ENCODE assay signal across 8 cellular contexts in the genomic region with DNA sequence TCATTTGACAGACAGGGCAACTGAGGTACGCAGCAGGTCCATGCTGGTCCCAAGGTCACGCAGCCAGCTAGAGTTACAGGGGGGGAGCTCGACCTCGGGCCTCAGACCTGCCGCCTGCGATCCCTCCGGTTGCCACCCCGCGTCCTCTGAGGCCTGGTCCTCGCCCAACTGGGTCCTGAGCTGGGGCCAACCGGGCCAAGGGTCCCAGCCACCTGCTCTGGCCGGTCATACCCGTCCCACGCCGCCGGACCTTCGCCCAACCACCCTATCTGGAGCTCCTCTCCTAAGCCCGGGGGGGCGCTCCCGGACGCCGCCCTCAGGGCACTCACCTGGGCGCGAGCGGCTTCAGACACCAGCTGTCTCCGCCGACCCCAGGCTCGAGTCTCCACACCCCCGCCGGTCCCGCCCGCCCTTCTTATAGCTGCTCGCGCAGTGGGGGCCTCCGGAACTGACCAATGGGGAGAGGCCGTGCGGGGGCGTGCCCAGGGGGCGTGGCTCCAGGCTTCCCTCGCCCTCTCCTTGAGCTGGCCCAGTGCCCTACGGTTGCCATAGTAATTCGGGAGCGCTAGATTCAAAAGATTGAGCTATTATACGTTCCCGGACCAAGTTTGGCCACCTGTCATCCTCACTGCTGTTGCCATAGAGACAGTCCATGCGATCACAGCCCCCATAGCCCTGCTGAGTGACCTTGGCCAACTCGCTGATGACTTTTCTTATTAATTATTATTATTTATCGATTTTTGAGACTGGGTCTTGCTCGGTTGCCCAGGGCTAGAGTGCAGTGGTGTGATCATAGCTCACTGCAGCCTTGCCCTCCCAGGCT. TPM values are rescaled to one million over a fixed set of nuclear protein-coding genes. Genes with fewer than 3 reads are reported as not detected.
DNase-seq lines count a peak whose midpoint lies in the region; ATAC-seq, FAIRE-seq and TF ChIP-seq lines count a peak whose summit lies in the region.

TSS of gene PLIN5 (minus strand) at position 389 of the 823 bp plus-strand sequence. CDS start 1,150 bp downstream, outside the sequence.

- peaks cover 4 to 7% (median 5%) of the 10 kb centered on the region in 3 donors for H3K4me1 Mint-ChIP-seq in CD8-positive, alpha-beta memory T cell
- no peaks in the 10 kb centered on the region for H3K4me1 Mint-ChIP-seq in astrocyte (ENCODE audit: low read depth, unreplicated experiment)

- H3K4me3 ChIP-seq in CD8-positive, alpha-beta memory T cell (ENCODE audit: low read length), result no peak within 1 kb of the TSS
- no peak within 1 kb of the TSS for H3K4me3 ChIP-seq in astrocyte (ENCODE audit: insufficient read depth, low read depth, low read length)
- no peak within 1 kb of the TSS for H3K4me3 ChIP-seq in hepatocyte

- POLR2A ChIA-PET in CD8-positive, alpha-beta memory T cell (lab: Charles Lee), result no interaction called here

- ATAC-seq in GM19397 (IDR thresholded peaks at IDR 0.05; ENCODE audit: unreplicated experiment), result no peak
- ATAC-seq in HG02798 (IDR thresholded peaks at IDR 0.05; ENCODE audit: poor library complexity, unreplicated experiment), result no peak

- H3K27me3 ChIP-seq in CD8-positive, alpha-beta memory T cell (ENCODE audit: insufficient read depth, low read length, poor library complexity, severe bottlenecking), result no peaks in the 10 kb centered on the region
- H3K27me3 ChIP-seq in astrocyte (ENCODE audit: insufficient read depth, low read length), result peaks cover 13% of the 10 kb centered on the region
- H3K27me3 ChIP-seq in hepatocyte, result no peaks in the 10 kb centered on the region

- H3K36me3 ChIP-seq in CD8-positive, alpha-beta memory T cell (ENCODE audit: insufficient read depth, low read length), result no peaks in the 10 kb centered on the region
- no peaks in the 10 kb centered on the region for H3K36me3 ChIP-seq in astrocyte (ENCODE audit: insufficient read depth, low read length)
- no peaks in the 10 kb centered on the region for H3K36me3 ChIP-seq in hepatocyte (replicated peaks; ENCODE audit: insufficient read depth, low read depth)

- no peak for TF ChIP-seq CTCF in astrocyte (IDR thresholded peaks at IDR 0.05; ENCODE audit: insufficient read depth, low read depth, low read length)
- TF ChIP-seq CTCF in hepatocyte (IDR thresholded peaks at IDR 0.05; ENCODE audit: poor library complexity), result no peak

- no peak within 1 kb of the TSS for H3K27ac Mint-ChIP-seq in CD8-positive, alpha-beta memory T cell
- H3K27ac Mint-ChIP-seq in astrocyte (ENCODE audit: unreplicated experiment), result no peak within 1 kb of the TSS

- no peak within 1 kb of the TSS for H2AFZ ChIP-seq in astrocyte (ENCODE audit: low read depth, low read length)
- H2AFZ ChIP-seq in hepatocyte, result no peak within 1 kb of the TSS

- peaks cover 5 to 26% of the 10 kb centered on the region in 2 donors for H3K27me3 Mint-ChIP-seq in CD8-positive, alpha-beta memory T cell
- peaks cover 49% of the 10 kb centered on the region for H3K27me3 Mint-ChIP-seq in astrocyte (ENCODE audit: low read depth, unreplicated experiment)

- FAIRE-seq in astrocyte (lab: Jason Lieb, UNC), result no peak

- 19% methylated on average over 29 of the region's 49 CpGs for WGBS in hepatocyte (ENCODE audit: low lambda C conversion rate, missing lambda C conversion rate)

- no peaks in the 10 kb centered on the region for H4K20me1 ChIP-seq in astrocyte (ENCODE audit: insufficient read depth, low read length)
- H4K20me1 ChIP-seq in hepatocyte (ENCODE audit: insufficient read depth, poor library complexity, severe bottlenecking), result no peaks in the 10 kb centered on the region

- no peak within 1 kb of the TSS for H3K9ac ChIP-seq in astrocyte (ENCODE audit: low read length)

- H3K9me3 Mint-ChIP-seq in CD8-positive, alpha-beta memory T cell, result peaks cover 0 to under 1% (median 0%) of the 10 kb centered on the region in 5 donors
- H3K9me3 Mint-ChIP-seq in astrocyte (ENCODE audit: unreplicated experiment), result no peaks in the 10 kb centered on the region

- H3K9me2 ChIP-seq in hepatocyte (replicated peaks; ENCODE audit: insufficient read depth), result no peaks in the 10 kb centered on the region

- peak in 4 of 5 donors; percentile 27 to 59 (median 47) for DNase-seq in CD8-positive, alpha-beta memory T cell
- DNase-seq in M059J (ENCODE audit: low read depth), result peak; percentile 71
- DNase-seq in SHP77 (lab: John Stamatoyannopoulos, UW), result peak; percentile 71 to 76
- peak; percentile 6 for DNase-seq in astrocyte (ENCODE audit: low read depth)
- DNase-seq in hepatocyte (ENCODE audit: low spot score), result peak; percentile 85
- DNase-seq in retina, result peak; percentile 88

- H3K36me3 Mint-ChIP-seq in CD8-positive, alpha-beta memory T cell, result no peaks in the 10 kb centered on the region
- no peaks in the 10 kb centered on the region for H3K36me3 Mint-ChIP-seq in astrocyte (ENCODE audit: low read depth, unreplicated experiment)

- H3K79me2 ChIP-seq in astrocyte (ENCODE audit: insufficient read depth, low read length) (no peaks in the 10 kb centered on the region), hepatocyte (no peaks in the 10 kb centered on the region)

- H3K4me2 ChIP-seq in astrocyte (ENCODE audit: low read length) (peak within 1 kb of the TSS; percentile 60), hepatocyte (peak within 1 kb of the TSS; percentile 76)

- peak within 1 kb of the TSS in 5 of 7 donors; percentile 15 to 61 (median 34) for H3K4me3 Mint-ChIP-seq in CD8-positive, alpha-beta memory T cell
- H3K4me3 Mint-ChIP-seq in astrocyte (ENCODE audit: unreplicated experiment), result no peak within 1 kb of the TSS

- no peak within 1 kb of the TSS for H3K27ac ChIP-seq in CD8-positive, alpha-beta memory T cell (ENCODE audit: low read depth, low read length)
- no peak within 1 kb of the TSS for H3K27ac ChIP-seq in astrocyte (ENCODE audit: low read depth, low read length)
- H3K27ac ChIP-seq in hepatocyte, result no peak within 1 kb of the TSS

- H3K4me1 ChIP-seq in CD8-positive, alpha-beta memory T cell (ENCODE audit: insufficient read depth, low read length), result peaks cover 4% of the 10 kb centered on the region
- peaks cover 2% of the 10 kb centered on the region for H3K4me1 ChIP-seq in astrocyte (ENCODE audit: insufficient read depth, low read length)
- H3K4me1 ChIP-seq in hepatocyte (ENCODE audit: insufficient read depth), result no peaks in the 10 kb centered on the region

- H3K9me3 ChIP-seq in CD8-positive, alpha-beta memory T cell (ENCODE audit: low read length), result no peaks in the 10 kb centered on the region
- H3K9me3 ChIP-seq in astrocyte (ENCODE audit: insufficient read depth, low read depth, low read length), result peaks cover 3% of the 10 kb centered on the region
- H3K9me3 ChIP-seq in hepatocyte (ENCODE audit: low read depth), result no peaks in the 10 kb centered on the region

- CTCF ChIA-PET in CD8-positive, alpha-beta memory T cell (lab: Charles Lee), result interaction anchor here (0.8 kb wide), 1 partner anchor 9 kb away, joined by 3 read pairs; no protein-coding TSS in a partner anchor

RNA-seq across cellular contexts. Expression of gene PLIN5, which starts in this region (rescaled TPM):
- not detected for total RNA-seq in CD8-positive, alpha-beta memory T cell
- 0.29 TPM for polyA plus RNA-seq in CD8-positive, alpha-beta memory T cell
- not detected in 2 replicates for total RNA-seq in M059J (2014; rRNA removed; shearing (Covaris generic))
- total RNA-seq in astrocyte, result not detected in 2 replicates
- total RNA-seq in hepatocyte, result 2.1 and 5.8 TPM in 2 replicates
- polyA plus RNA-seq in hepatocyte, result 6.1 and 6.4 TPM in 2 replicates

Comparison
In these comparisons a context has a peak if more than half of its experiments do, and no peak if none do; other contexts are left out.
1. Peak in DNase-seq in CD8-positive, alpha-beta memory T cell; RNA of the gene not detected or under 1 TPM.
2. Peak in DNase-seq in M059J; RNA of the gene not detected or under 1 TPM.
3. Peak in DNase-seq and H3K4me2 ChIP-seq in astrocyte; RNA of the gene not detected or under 1 TPM.
4. DNase-seq: peak in every context shown above with its lines; median percentile 88 in retina; 85 in hepatocyte; 74 in SHP77; 71 in M059J; 47 in CD8-positive, alpha-beta memory T cell; 6 in astrocyte.